Comparison of ENCODE assay signal across 15 cellular contexts in the genomic region with DNA sequence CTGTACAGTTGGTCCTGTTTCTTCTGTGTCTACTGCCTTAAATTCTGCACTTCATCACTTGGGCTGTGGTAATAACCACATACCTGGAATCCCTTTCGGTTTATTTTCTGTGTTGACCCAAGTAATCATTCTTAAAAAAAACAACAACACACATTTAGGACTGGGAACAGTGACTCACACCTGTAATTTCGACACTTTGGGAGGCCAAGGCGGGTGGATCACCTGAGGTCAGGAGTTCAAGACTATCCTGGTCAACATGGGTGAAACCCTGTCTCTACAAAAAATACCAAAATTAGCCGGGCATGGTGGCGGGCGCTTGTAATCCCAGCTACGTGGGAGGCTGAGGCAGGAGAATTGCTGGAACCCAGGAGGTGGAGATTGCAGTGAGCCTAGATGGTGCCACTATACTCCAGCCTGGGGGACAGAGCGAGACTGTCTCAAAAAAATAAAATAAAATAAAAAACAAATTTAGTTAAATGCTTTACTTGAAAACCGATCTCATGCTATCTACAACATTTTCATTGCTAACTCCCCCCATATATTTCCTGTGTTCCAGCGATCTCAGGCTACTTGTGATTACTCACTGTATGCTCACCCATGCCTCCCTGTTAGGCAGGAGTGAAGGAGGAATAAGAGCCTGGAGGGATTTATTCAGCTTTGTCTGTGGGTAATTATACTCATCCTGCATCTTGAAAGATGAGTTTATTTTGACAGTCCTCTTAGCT. TPM values are rescaled to one million over a fixed set of nuclear protein-coding genes. Genes with fewer than 3 reads are reported as not detected.
DNase-seq lines count a peak whose midpoint lies in the region; ATAC-seq, FAIRE-seq and TF ChIP-seq lines count a peak whose summit lies in the region.
"Had no signal": no experiment of that assay in that cellular context is flagged by ENCODE, and none has a peak within 500 bp of the region (broad histone marks: within the 10 kb centered on the region; RNA-seq: fewer than 3 reads in every experiment).

No MANE protein-coding gene starts in this region.

- H3K27me3 Mint-ChIP-seq in endothelial cell (ENCODE audit: unreplicated experiment) = no peaks in the 10 kb centered on the region
- H3K27me3 Mint-ChIP-seq: brain had no signal

- no peaks in the 10 kb centered on the region for H3K9me3 Mint-ChIP-seq in endothelial cell (ENCODE audit: unreplicated experiment)

- peak in 3 of 4 donors; percentile 16 to 45 (median 33) for ATAC-seq in pancreas

- peak overlapping the region; percentile 95 for H3K27ac Mint-ChIP-seq in endothelial cell (ENCODE audit: unreplicated experiment)

- H3K27ac ChIP-seq in pancreas = no peak overlapping the region
- H3K27ac ChIP-seq: esophagus muscularis mucosa had no signal

- intact Hi-C loops in pancreas (cut with DNase I) = no loop called here

- peaks cover 32% of the 10 kb centered on the region for H3K4me1 Mint-ChIP-seq in endothelial cell (ENCODE audit: unreplicated experiment)

- H3K4me3 ChIP-seq in pancreas = no peak overlapping the region
- H3K4me3 ChIP-seq: esophagus muscularis mucosa had no signal

- H3K4me3 Mint-ChIP-seq in endothelial cell (ENCODE audit: unreplicated experiment) = peak overlapping the region; percentile 2
- H3K4me3 Mint-ChIP-seq: brain had no signal

- TF ChIP-seq CTCF in endothelial cell (IDR thresholded peaks at IDR 0.05; ENCODE audit: unreplicated experiment) (no peak), pancreas (IDR thresholded peaks at IDR 0.05) (no peak)

- H3K27me3 ChIP-seq in pancreas = no peaks in the 10 kb centered on the region
- H3K27me3 ChIP-seq: esophagus muscularis mucosa had no signal

- WGBS in pancreas, 2 donors = 84 to 85% methylated on average over 10 of the region's 10 CpGs

- DNase-seq in H4 (ENCODE audit: low spot score) (peak; percentile 27), RCC 7860 (ENCODE audit: low spot score) (peak; percentile 52), endothelial cell (ENCODE audit: low spot score) (no peak), pancreas (no peak), pons (ENCODE audit: low spot score) (no peak), HuH-7 (ENCODE audit: low spot score) (no peak), germinal center (ENCODE audit: low spot score) (no peak)
- no peak for DNase-seq in activated naive CD4-positive, alpha-beta T cell treated with anti-CD3 and anti-CD28 coated beads, Interleukin-2, amount 50 U/mL, for 16 hours
- DNase-seq: activated T-cell treated with anti-CD3 and anti-CD28 coated beads, Interleukin-2, amount 50 U/mL, for 1 hour; DMS 273 treated with DMSO at 0.1 percent for 48 hours; left cardiac atrium; NCI-H1694 treated with DMSO at 0.1 percent for 48 hours; RPMI8226 had no signal

- peak; percentile 90 for FAIRE-seq in RCC 7860 (lab: Jason Lieb, UNC)
- no peak for FAIRE-seq in pancreas (lab: Jason Lieb, UNC)

- no peaks in the 10 kb centered on the region for H3K36me3 Mint-ChIP-seq in endothelial cell (ENCODE audit: low read depth, unreplicated experiment)

- H3K4me1 ChIP-seq in pancreas = peaks cover 4 to 20% (median 5%) of the 10 kb centered on the region in 3 donors

- H3K36me3 ChIP-seq in pancreas = no peaks in the 10 kb centered on the region
- H3K36me3 ChIP-seq: esophagus muscularis mucosa had no signal

- no peaks in the 10 kb centered on the region for H3K9me3 ChIP-seq in pancreas
- H3K9me3 ChIP-seq: esophagus muscularis mucosa had no signal

RNA-seq across cellular contexts. Expression of a gene that starts 18.2 kb away (rescaled TPM):
- total RNA-seq in H4 (2014; rRNA removed; shearing (Covaris generic)) = 115 and 128 TPM in 2 replicates
- 163 TPM for total RNA-seq in endothelial cell (ENCODE audit: unreplicated experiment)
- total RNA-seq in pancreas = 10 to 100 TPM; 14.0 to 32.0 (median 16.6) TPM
- polyA plus RNA-seq in pancreas = 10 to 100 TPM in 1 of 2 donors, 1 to 10 TPM in 1; 4.7 to 14.9 TPM

Comparison
In these comparisons a context has a peak if more than half of its experiments do, and no peak if none do; other contexts are left out.
1. DNase-seq: peak in H4 (single experiment) and RCC 7860 (single experiment); none in endothelial cell (single experiment), pancreas (0 of 6), pons (single experiment), activated naive CD4-positive, alpha-beta T cell treated with anti-CD3 and anti-CD28 coated beads, Interleukin-2, amount 50 U/mL, for 16 hours (single experiment), HuH-7 (single experiment) and germinal center (single experiment).